ENCODE assay signal across 34 cellular contexts in genomic region chr2:70715161-70715985, GRCh38. TPM values are rescaled to one million over a fixed set of nuclear protein-coding genes. Genes with fewer than 3 reads are reported as not detected.
DNase-seq lines count a peak whose midpoint lies in the region; ATAC-seq, FAIRE-seq and TF ChIP-seq lines count a peak whose summit lies in the region.
"Had no signal": no experiment of that assay in that cellular context is flagged by ENCODE, and none has a peak within 500 bp of the region (broad histone marks: within the 10 kb centered on the region; RNA-seq: fewer than 3 reads in every experiment).

No MANE protein-coding gene starts in this region.

- TF ChIP-seq RAD21 in HepG2 (CRISPR knock-in tag; IDR thresholded peaks at IDR 0.05), result no peak

- POLR2A ChIA-PET in HepG2 (lab: Yijun Ruan, JAX), result no interaction called here

- no peaks in the 10 kb centered on the region for H3K9me2 ChIP-seq in GM23248 (ENCODE audit: insufficient read depth)

- H3K9me3 Mint-ChIP-seq in nephron progenitor cell, result no peaks in the 10 kb centered on the region
- H3K9me3 Mint-ChIP-seq: activated naive CD8-positive, alpha-beta T cell treated with anti-CD3 and anti-CD28 coated beads, Interleukin-2, amount 50 U/mL, for 24 hours; CD4-positive, alpha-beta T cell; dendritic cell treated with granulocyte-macrophage colony-stimulating factor and Interleukin-4, amounts not matched to agents 40 ng/mL and 50 ng/mL, for 4 days; naive thymus-derived CD4-positive, alpha-beta T cell; T-helper 2 cell treated with Interferon-gamma antibody and Interleukin-4, amounts not matched to agents 5 μg/mL and 100 μg/mL, for 36 hours had no signal

- no peak for TF ChIP-seq EP300 in HepG2 (IDR thresholded peaks at IDR 0.05; ENCODE audit: low read depth in 2 of 2, low read length in 2 of 2)
- no peak for TF ChIP-seq EP300 in HepG2 (CRISPR knock-in tag; IDR thresholded peaks at IDR 0.05; ENCODE audit: borderline replicate concordance)

- WGBS in HepG2 (ENCODE audit: low lambda C conversion rate), result 43% methylated on average over 5 of the region's 7 CpGs
- WGBS in right lobe of liver (ENCODE audit: insufficient coverage, low coverage, low lambda C conversion rate, missing lambda C conversion rate), result 57% methylated on average over 4 of the region's 7 CpGs
- WGBS in GM23248 (ENCODE audit: low coverage in 1 of 2, low lambda C conversion rate in 2 of 2, missing lambda C conversion rate in 2 of 2), 2 experiments, result 65 to 70% methylated on average over 7 of the region's 7 CpGs

- DNase-seq in HepG2 (ENCODE audit: low spot score) (no peak), right lobe of liver (no peak), cerebellum (ENCODE audit: low spot score) (peak; percentile 37), nephron progenitor cell (no peak), activated gamma-delta T cell (lab: John Stamatoyannopoulos, UW) (no peak), COLO829 (ENCODE audit: low spot score) (no peak), GM23248 (no peak)
- DNase-seq: activated CD4-positive, alpha-beta T cell treated with anti-CD3 and anti-CD28 coated beads for 48 hours; activated naive CD4-positive, alpha-beta T cell; activated naive CD8-positive, alpha-beta T cell treated with anti-CD3 and anti-CD28 coated beads, Interleukin-2, amount 50 U/mL, for 24 hours; CD4-positive, alpha-beta T cell; EL; foreskin keratinocyte; IMR-90; lower lobe of right lung; MV-4-11; NCI-H1436; NCI-H2081 treated with DMSO at 0.1 percent for 48 hours; NCI-H345; NCI-H748 treated with DMSO at 0.1 percent for 48 hours; ovary; Peyer's patch; SHP77 treated with DMSO at 0.1 percent for 48 hours; small intestine; stimulated activated naive CD8-positive, alpha-beta T cell treated with anti-CD3 and anti-CD28 coated beads, Interleukin-15, Interleukin-2, amounts not matched to agents 100 U/mL and 50 U/mL, for 24 hours had no signal

- TF ChIP-seq CTCF in HepG2 (CRISPR knock-in tag; IDR thresholded peaks at IDR 0.05) (no peak), right lobe of liver (IDR thresholded peaks at IDR 0.05) (no peak), nephron progenitor cell (IDR thresholded peaks at IDR 0.05) (no peak)

- H3K4me1 ChIP-seq in HepG2 (ENCODE audit: insufficient read depth, low read length), result 0 out of 2 replicates have a peak, but pooled peaks cover 6% of the 10 kb centered on the region
- no peaks in the 10 kb centered on the region for H3K4me1 ChIP-seq in right lobe of liver
- no peaks in the 10 kb centered on the region for H3K4me1 ChIP-seq in GM23248 (ENCODE audit: insufficient read depth)
- H3K4me1 ChIP-seq: foreskin keratinocyte, heart left ventricle, lower lobe of right lung, Peyer's patch had no signal

- no TSS peak for BruUV-seq in HepG2 (replicated peaks; lab: Mats Ljungman, UMichigan)

- no peak overlapping the region for H2AFZ ChIP-seq in HepG2 (ENCODE audit: low read length)
- no peak overlapping the region for H2AFZ ChIP-seq in GM23248

- H3K79me2 ChIP-seq in HepG2 (ENCODE audit: insufficient read depth, low read length), result no peaks in the 10 kb centered on the region
- no peaks in the 10 kb centered on the region for H3K79me2 ChIP-seq in GM23248 (ENCODE audit: insufficient read depth)

- no peak overlapping the region; the same call in 1 of the 2 replicates for H3K4me2 ChIP-seq in HepG2 (ENCODE audit: low read depth, low read length)
- no peak overlapping the region for H3K4me2 ChIP-seq in GM23248 (ENCODE audit: unreplicated experiment)

- H3K27ac Mint-ChIP-seq in nephron progenitor cell, result peak overlapping the region; percentile 30
- H3K27ac Mint-ChIP-seq: activated naive CD8-positive, alpha-beta T cell treated with anti-CD3 and anti-CD28 coated beads, Interleukin-2, amount 50 U/mL, for 24 hours; CD4-positive, alpha-beta T cell; dendritic cell treated with granulocyte-macrophage colony-stimulating factor and Interleukin-4, amounts not matched to agents 40 ng/mL and 50 ng/mL, for 4 days; T-helper 2 cell treated with Interferon-gamma antibody and Interleukin-4, amounts not matched to agents 5 μg/mL and 100 μg/mL, for 36 hours had no signal

- no peak overlapping the region for H3K4me3 Mint-ChIP-seq in nephron progenitor cell
- H3K4me3 Mint-ChIP-seq: activated naive CD8-positive, alpha-beta T cell treated with anti-CD3 and anti-CD28 coated beads, Interleukin-2, amount 50 U/mL, for 24 hours; CD4-positive, alpha-beta T cell; dendritic cell treated with granulocyte-macrophage colony-stimulating factor and Interleukin-4, amounts not matched to agents 40 ng/mL and 50 ng/mL, for 4 days; naive thymus-derived CD4-positive, alpha-beta T cell; T-helper 2 cell treated with Interferon-gamma antibody and Interleukin-4, amounts not matched to agents 5 μg/mL and 100 μg/mL, for 36 hours had no signal

- peaks cover 6% of the 10 kb centered on the region for H3K36me3 Mint-ChIP-seq in nephron progenitor cell (ENCODE audit: low read depth)

- H3K9ac ChIP-seq in HepG2 (ENCODE audit: insufficient read depth, low read depth, low read length) (no peak overlapping the region), GM23248 (no peak overlapping the region)

- FAIRE-seq in HepG2 (lab: Jason Lieb, UNC), result no peak
- FAIRE-seq: endometrium, GM12878, small intestine, urothelium cell line had no signal

- H3K36me3 ChIP-seq in HepG2 (replicated peaks in 1 of 2; ENCODE audit: control insufficient read depth in 1 of 2, insufficient read depth in 2 of 2, low read length in 2 of 2) (no peaks in the 10 kb centered on the region), right lobe of liver (no peaks in the 10 kb centered on the region), GM23248 (ENCODE audit: low read depth) (no peaks in the 10 kb centered on the region)
- H3K36me3 ChIP-seq: esophagus muscularis mucosa, heart left ventricle, lower lobe of right lung, ovary, Peyer's patch had no signal

- intact Hi-C loops in HepG2 (cut with micrococcal nuclease; ENCODE audit: unreplicated experiment), result no loop called here
- intact Hi-C loops in right lobe of liver (cut with DNase I), result no loop called here

- H3K9me3 ChIP-seq in HepG2 (ENCODE audit: low read length), result no peaks in the 10 kb centered on the region
- no peaks in the 10 kb centered on the region for H3K9me3 ChIP-seq in right lobe of liver
- no peaks in the 10 kb centered on the region for H3K9me3 ChIP-seq in GM23248 (ENCODE audit: low read depth)
- H3K9me3 ChIP-seq: esophagus muscularis mucosa, heart left ventricle, lower lobe of right lung, ovary, Peyer's patch had no signal

- H3F3A ChIP-seq in GM23248 (ENCODE audit: insufficient read depth), result no peaks in the 10 kb centered on the region

- peaks cover 34% of the 10 kb centered on the region for H3K4me1 Mint-ChIP-seq in nephron progenitor cell
- H3K4me1 Mint-ChIP-seq: activated naive CD8-positive, alpha-beta T cell treated with anti-CD3 and anti-CD28 coated beads, Interleukin-2, amount 50 U/mL, for 24 hours had no signal

- H4K20me1 ChIP-seq in HepG2 (ENCODE audit: insufficient read depth, low read length), result no peaks in the 10 kb centered on the region
- H4K20me1 ChIP-seq in GM23248 (ENCODE audit: insufficient read depth), result no peaks in the 10 kb centered on the region

- H3K27ac ChIP-seq in HepG2 (ENCODE audit: extremely low read length, insufficient read depth, low read length) (no peak overlapping the region), right lobe of liver (no peak overlapping the region), GM23248 (no peak overlapping the region)
- H3K27ac ChIP-seq: esophagus muscularis mucosa, foreskin keratinocyte, heart left ventricle, lower lobe of right lung, ovary, Peyer's patch had no signal

- H3K4me3 ChIP-seq in HepG2 (replicated peaks in 1 of 3; ENCODE audit: insufficient read depth in 1 of 3, low read depth in 2 of 3, low read length in 3 of 3), result no peak overlapping the region
- H3K4me3 ChIP-seq in right lobe of liver, result no peak overlapping the region
- no peak overlapping the region for H3K4me3 ChIP-seq in GM23248
- H3K4me3 ChIP-seq: esophagus muscularis mucosa, GM12878, heart left ventricle, lower lobe of right lung, ovary, Peyer's patch had no signal

- in situ Hi-C loops in HepG2 (cut with HindIII; ENCODE audit: extremely low pct_ligation_motif_present, low pct_unique_long_range_greater_than_20kb), result no loop called here
- in situ Hi-C loops in GM23248 (cut with MboI), result no loop called here

- peak; percentile 68 for ATAC-seq in HepG2
- ATAC-seq in right lobe of liver, result no peak
- ATAC-seq: activated naive CD8-positive, alpha-beta T cell treated with anti-CD3 and anti-CD28 coated beads, Interleukin-2, amount 50 U/mL, for 24 hours; foreskin keratinocyte; GM12878; HCT116; naive thymus-derived CD4-positive, alpha-beta T cell; stimulated activated naive CD8-positive, alpha-beta T cell treated with anti-CD3 and anti-CD28 coated beads, Interleukin-15, Interleukin-2, amounts not matched to agents 100 U/mL and 50 U/mL, for 24 hours had no signal

- H3K27me3 Mint-ChIP-seq in nephron progenitor cell (ENCODE audit: low read depth, poor library complexity), result peaks cover 3% of the 10 kb centered on the region
- H3K27me3 Mint-ChIP-seq: activated naive CD8-positive, alpha-beta T cell treated with anti-CD3 and anti-CD28 coated beads, Interleukin-2, amount 50 U/mL, for 24 hours; CD4-positive, alpha-beta T cell; naive thymus-derived CD4-positive, alpha-beta T cell had no signal

- TF ChIP-seq POLR2A in HepG2 (IDR thresholded peaks at IDR 0.05; ENCODE audit: insufficient read depth in 1 of 2, low read depth in 2 of 2, low read length in 2 of 2) (no peak), right lobe of liver (IDR thresholded peaks at IDR 0.05) (no peak)

- CTCF ChIA-PET in HepG2 (lab: Yijun Ruan, JAX; ENCODE audit: low intra/inter-chr PET ratio, low total read pairs), result no interaction called here

- H3K27me3 ChIP-seq in HepG2 (ENCODE audit: control insufficient read depth in 1 of 2, insufficient read depth in 2 of 2, low read length in 2 of 2) (peaks cover 2 to 22% of the 10 kb centered on the region in 2 experiments; a peak in 3 of 5 replicates), right lobe of liver (no peaks in the 10 kb centered on the region), GM23248 (replicated peaks; ENCODE audit: insufficient read depth) (peaks cover 28% of the 10 kb centered on the region)
- H3K27me3 ChIP-seq: esophagus muscularis mucosa, heart left ventricle, ovary, Peyer's patch had no signal

RNA-seq across cellular contexts. Expression of gene ADD2, which starts 52.6 kb away (rescaled TPM):
- 0.13 TPM in 1 of 2 replicates, not detected in the other for total RNA-seq in HepG2 (2016; rRNA removed; fragmentation: Illumina TruSeq; extraction: Trizol)
- total RNA-seq in HepG2 (2016; cell fraction: cytosol; rRNA removed; fragmentation: Illumina TruSeq; extraction: Trizol; ENCODE audit: low read depth), result not detected in 2 replicates
- total RNA-seq in HepG2 (2016; cell fraction: insoluble cytoplasmic fraction; rRNA removed; fragmentation: Illumina TruSeq; extraction: Trizol), result 0.12 and 0.15 TPM in 2 replicates
- total RNA-seq in HepG2 (2016; cell fraction: membrane; rRNA removed; fragmentation: Illumina TruSeq; extraction: Trizol), result 0.09 and 0.21 TPM in 2 replicates
- total RNA-seq in HepG2 (2016; cell fraction: nucleus; rRNA removed; fragmentation: Illumina TruSeq; extraction: Trizol), result 0.34 TPM in 1 of 2 replicates, not detected in the other
- polyA plus RNA-seq in HepG2 (2011; rRNA removed), result 0.05 and 0.07 TPM in 2 replicates
- 0.05 and 0.13 TPM in 2 replicates for polyA plus RNA-seq in HepG2 (2011; cell fraction: cytosol; rRNA removed)
- polyA plus RNA-seq in HepG2 (2011; cell fraction: nucleus; rRNA removed), result 0.05 and 0.19 TPM in 2 replicates
- 0.05 and 0.07 TPM in 2 replicates for polyA plus RNA-seq in HepG2 (2012)
- 0.03 TPM in 1 of 2 replicates, not detected in the other for polyA plus RNA-seq in HepG2 (2016; cell fraction: cytosol; fragmentation: Illumina TruSeq; extraction: Trizol; ENCODE audit: low read depth)
- 0.19 and 0.32 TPM in 2 replicates for polyA plus RNA-seq in HepG2 (2016; cell fraction: insoluble cytoplasmic fraction; fragmentation: Illumina TruSeq; extraction: Trizol; ENCODE audit: low read depth)
- polyA plus RNA-seq in HepG2 (2016; cell fraction: membrane; fragmentation: Illumina TruSeq; extraction: Trizol; ENCODE audit: low read depth), result 0.19 and 0.45 TPM in 2 replicates
- polyA plus RNA-seq in HepG2 (2016; cell fraction: nucleus; fragmentation: Illumina TruSeq; extraction: Trizol; ENCODE audit: insufficient read depth, low read depth), result 0.23 TPM in 1 of 2 replicates, not detected in the other
- polyA minus RNA-seq in HepG2 (2011; rRNA and poly(A)+ RNA removed; ENCODE audit: low replicate concordance), result 1.0 TPM in 1 of 2 replicates, not detected in the other
- not detected in 2 replicates for polyA minus RNA-seq in HepG2 (2011; cell fraction: cytosol; rRNA and poly(A)+ RNA removed)
- not detected in 2 replicates for polyA minus RNA-seq in HepG2 (2011; cell fraction: nucleus; rRNA and poly(A)+ RNA removed)
- under 1 TPM in 5 of 6 experiments, not detected in 1; under 0.01 to 1.00 (median 0.14) TPM for total RNA-seq in right lobe of liver
- total RNA-seq in cerebellum, result 119 TPM
- under 0.01 TPM in 1 of 2 replicates, not detected in the other for total RNA-seq in GM23248 (2014; rRNA removed; shearing (Covaris generic))
- not detected in 2 replicates for polyA plus RNA-seq in GM23248 (2016; fragmentation: Nextera tagmentation; extraction: Ambion mirVana)
- total RNA-seq: IMR-90 had no signal
- polyA plus RNA-seq: IMR-90 had no signal

Comparison
In these comparisons a context has a peak if more than half of its experiments do, and no peak if none do; other contexts are left out.
1. RNA of gene ADD2, which starts 52.6 kb away (total RNA-seq): 119 TPM in cerebellum (single experiment); under 0.01 to 1.00 TPM in right lobe of liver, 0.09 to 0.34 TPM in HepG2 and under 0.01 TPM in GM23248; every median in the first group is over 10 times any median in the second.